In genomic region chr11:7630002-7630401, GRCh38 we compare ENCODE assay signal across 19 cellular contexts. TPM values are rescaled to one million over a fixed set of nuclear protein-coding genes. Genes with fewer than 3 reads are reported as not detected.
DNase-seq lines count a peak whose midpoint lies in the region; ATAC-seq lines count a peak whose summit lies in the region.
"Had no signal": no experiment of that assay in that cellular context is flagged by ENCODE, and none has a peak within 500 bp of the region (broad histone marks: within the 10 kb centered on the region; RNA-seq: fewer than 3 reads in every experiment).

No MANE protein-coding gene starts in this region.

- DNase-seq in HT1080 (ENCODE audit: low read depth) (peak; percentile 51), caudate nucleus (lab: John Stamatoyannopoulos, UW) (peak in 37 of 61 donors; percentile 5 to 50 (median 23)), right cardiac atrium (peak in 1 of 3 donors; percentile 62), sciatic nerve (ENCODE audit: low spot score) (no peak), epidermal melanocyte (ENCODE audit: insufficient read length, low spot score) (no peak), HuH-7.5 (ENCODE audit: low spot score) (no peak)
- no peak for DNase-seq in stimulated activated CD8-positive, alpha-beta memory T cell treated with anti-CD3 and anti-CD28 coated beads, Interleukin-4, amount 100 ng/mL, for 48 hours
- DNase-seq: activated CD4-positive, alpha-beta T cell treated with anti-CD3 and anti-CD28 coated beads, Interleukin-2, amount 10 ng/mL, durations not matched to agents 24 days and 14 days; activated effector memory CD4-positive, alpha-beta T cell treated with anti-CD3 and anti-CD28 coated beads, Interleukin-2, amount 50 U/mL, for 16 hours; cerebellar nuclear complex; effector memory CD8-positive, alpha-beta T cell; naive B cell; NCI-H1105; NCI-H774; ovary; stimulated activated naive CD4-positive, alpha-beta T cell; upper lobe of right lung had no signal

- no peaks in the 10 kb centered on the region for H3K9me3 ChIP-seq in right cardiac atrium (ENCODE audit: control insufficient read depth, low read length)
- H3K9me3 ChIP-seq: ovary, upper lobe of right lung had no signal

- WGBS in right cardiac atrium: 69% methylated on average over 2 of the region's 2 CpGs

- intact Hi-C loops in right cardiac atrium (cut with DNase I) (no loop called here), sciatic nerve (cut with DNase I) (no loop called here)

- H3K4me3 ChIP-seq in right cardiac atrium (ENCODE audit: low read length): no peak overlapping the region
- H3K4me3 ChIP-seq: ovary, upper lobe of right lung had no signal

- no peaks in the 10 kb centered on the region for H3K4me1 ChIP-seq in right cardiac atrium (ENCODE audit: control insufficient read depth, insufficient read depth, low read length)
- H3K4me1 ChIP-seq: upper lobe of right lung had no signal

- no peaks in the 10 kb centered on the region for H3K27me3 ChIP-seq in right cardiac atrium (ENCODE audit: control insufficient read depth, insufficient read depth)
- H3K27me3 ChIP-seq: ovary, upper lobe of right lung had no signal

- ATAC-seq in right cardiac atrium (peak; percentile 29 to 47), sciatic nerve (peak; percentile 21)
- ATAC-seq: effector memory CD8-positive, alpha-beta T cell; Panc1; upper lobe of right lung had no signal

- H3K27ac ChIP-seq in caudate nucleus (ENCODE audit: low read depth, low read length) (peak overlapping the region; percentile 23), right cardiac atrium (ENCODE audit: low read length) (no peak overlapping the region)
- H3K27ac ChIP-seq: KMS-11, ovary, upper lobe of right lung had no signal

RNA-seq across cellular contexts. Expression of gene CYB5R2, which starts 43.3 kb away (rescaled TPM):
- 1.9 and 5.7 TPM in 2 replicates for total RNA-seq in HT1080 (2014; rRNA removed; shearing (Covaris generic))
- polyA plus RNA-seq in HT1080 (2015; cell fraction: cytosol; rRNA removed): 1.7 and 2.8 TPM in 2 replicates
- polyA plus RNA-seq in HT1080 (2015; cell fraction: nucleus; rRNA removed): 2.9 and 3.0 TPM in 2 replicates
- total RNA-seq in right cardiac atrium (1 to 10 TPM; 1.6 to 4.4 (median 2.8) TPM), sciatic nerve (96.4 TPM)
- polyA plus RNA-seq in right cardiac atrium: 2.4 TPM

Comparison
In these comparisons a context has a peak if more than half of its experiments do, and no peak if none do; other contexts are left out.
1. DNase-seq: peak in HT1080 (single experiment) and caudate nucleus (37 of 61); none in sciatic nerve (single experiment), epidermal melanocyte (single experiment), HuH-7.5 (single experiment) and stimulated activated CD8-positive, alpha-beta memory T cell treated with anti-CD3 and anti-CD28 coated beads, Interleukin-4, amount 100 ng/mL, for 48 hours (single experiment).
2. RNA of gene CYB5R2, which starts 43.3 kb away (total RNA-seq): 96.4 TPM in sciatic nerve (single experiment); 1.9 to 5.7 TPM in HT1080 and 1.6 to 4.4 TPM in right cardiac atrium; every median in the first group is over 10 times any median in the second.